1 cellular context compared by ENCODE assay signal in the genomic region with DNA sequence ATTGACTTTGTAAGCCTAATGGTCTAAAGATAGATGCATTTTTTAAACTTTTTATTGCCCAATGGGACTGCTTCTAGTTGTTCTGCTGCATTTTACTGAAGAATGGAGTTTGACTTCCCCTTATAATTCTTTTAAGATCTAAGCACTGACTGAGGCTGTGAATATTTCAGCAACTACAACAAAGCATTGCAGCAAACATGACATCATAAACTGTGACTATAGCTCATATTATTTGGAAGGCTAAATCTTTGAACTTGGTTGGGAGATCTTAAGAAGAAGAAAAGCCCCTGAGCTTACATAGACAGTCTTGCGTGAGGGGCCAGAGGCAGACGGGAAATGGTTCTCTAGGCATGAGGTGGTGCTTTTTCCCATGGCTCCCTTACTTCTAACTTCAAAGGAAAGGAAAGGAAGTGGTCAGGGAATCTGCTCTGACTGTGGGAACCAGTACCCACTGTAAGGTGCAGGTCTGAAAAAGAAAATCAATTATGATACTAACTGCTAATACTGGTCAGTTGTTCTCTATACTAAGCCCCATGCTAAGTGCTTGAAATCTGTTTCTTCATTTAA.
TF ChIP-seq lines count a peak whose summit lies in the region.

No MANE protein-coding gene starts in this region.

TF ChIP-seq in endothelial cell of umbilical vein, 7 proteins besides CTCF, POLR2A, EP300 and RAD21:
- TF ChIP-seq POLR2AphosphoS5 (IDR thresholded peaks at IDR 0.05; ENCODE audit: insufficient read depth, low read depth, low read length) (no peak), GATA2 (IDR thresholded peaks at IDR 0.05; ENCODE audit: insufficient read depth, insufficient read length, low read depth, low read length) (no peak), MYC (IDR thresholded peaks at IDR 0.05; ENCODE audit: low read depth, low read length) (no peak), JUN (IDR thresholded peaks at IDR 0.05; ENCODE audit: borderline replicate concordance, insufficient read depth, insufficient read length, low read depth) (no peak), EZH2 (IDR thresholded peaks at IDR 0.05; ENCODE audit: borderline replicate concordance, low read depth, low read length, severe bottlenecking) (no peak), FOS (IDR thresholded peaks at IDR 0.05; ENCODE audit: borderline replicate concordance, insufficient read depth, low read length) (no peak)
- TF ChIP-seq, protein P1, sequence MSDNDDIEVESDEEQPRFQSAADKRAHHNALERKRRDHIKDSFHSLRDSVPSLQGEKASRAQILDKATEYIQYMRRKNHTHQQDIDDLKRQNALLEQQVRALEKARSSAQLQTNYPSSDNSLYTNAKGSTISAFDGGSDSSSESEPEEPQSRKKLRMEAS (IDR thresholded peaks at IDR 0.05; ENCODE audit: insufficient read depth, insufficient read length), result no peak
